Comparison of ENCODE assay signal across 2 cellular contexts in genomic region chr18:79460445-79461300, GRCh38.
TF ChIP-seq lines count a peak whose summit lies in the region.

No MANE protein-coding gene starts in this region.

TF ChIP-seq in SK-N-SH treated with all-trans-retinoic acid at 6 μM for 48 hours, 23 proteins besides CTCF, POLR2A, EP300 and RAD21 (continued from another document):
- TF ChIP-seq, protein P1, sequence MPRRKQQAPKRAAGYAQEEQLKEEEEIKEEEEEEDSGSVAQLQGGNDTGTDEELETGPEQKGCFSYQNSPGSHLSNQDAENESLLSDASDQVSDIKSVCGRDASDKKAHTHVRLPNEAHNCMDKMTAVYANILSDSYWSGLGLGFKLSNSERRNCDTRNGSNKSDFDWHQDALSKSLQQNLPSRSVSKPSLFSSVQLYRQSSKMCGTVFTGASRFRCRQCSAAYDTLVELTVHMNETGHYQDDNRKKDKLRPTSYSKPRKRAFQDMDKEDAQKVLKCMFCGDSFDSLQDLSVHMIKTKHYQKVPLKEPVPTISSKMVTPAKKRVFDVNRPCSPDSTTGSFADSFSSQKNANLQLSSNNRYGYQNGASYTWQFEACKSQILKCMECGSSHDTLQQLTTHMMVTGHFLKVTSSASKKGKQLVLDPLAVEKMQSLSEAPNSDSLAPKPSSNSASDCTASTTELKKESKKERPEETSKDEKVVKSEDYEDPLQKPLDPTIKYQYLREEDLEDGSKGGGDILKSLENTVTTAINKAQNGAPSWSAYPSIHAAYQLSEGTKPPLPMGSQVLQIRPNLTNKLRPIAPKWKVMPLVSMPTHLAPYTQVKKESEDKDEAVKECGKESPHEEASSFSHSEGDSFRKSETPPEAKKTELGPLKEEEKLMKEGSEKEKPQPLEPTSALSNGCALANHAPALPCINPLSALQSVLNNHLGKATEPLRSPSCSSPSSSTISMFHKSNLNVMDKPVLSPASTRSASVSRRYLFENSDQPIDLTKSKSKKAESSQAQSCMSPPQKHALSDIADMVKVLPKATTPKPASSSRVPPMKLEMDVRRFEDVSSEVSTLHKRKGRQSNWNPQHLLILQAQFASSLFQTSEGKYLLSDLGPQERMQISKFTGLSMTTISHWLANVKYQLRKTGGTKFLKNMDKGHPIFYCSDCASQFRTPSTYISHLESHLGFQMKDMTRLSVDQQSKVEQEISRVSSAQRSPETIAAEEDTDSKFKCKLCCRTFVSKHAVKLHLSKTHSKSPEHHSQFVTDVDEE (CRISPR knock-in tag; IDR thresholded peaks at IDR 0.05), result no peak
- TF ChIP-seq CSDC2 (CRISPR knock-in tag; IDR thresholded peaks at IDR 0.05), result no peak
- no peak for TF ChIP-seq ZC3H10 (CRISPR knock-in tag; IDR thresholded peaks at IDR 0.05)
- TF ChIP-seq RARB (CRISPR knock-in tag; IDR thresholded peaks at IDR 0.05), result no peak
- no peak for TF ChIP-seq PATZ1 (CRISPR knock-in tag; IDR thresholded peaks at IDR 0.05; ENCODE audit: borderline replicate concordance)
- no peak for TF ChIP-seq PPARA (CRISPR knock-in tag; IDR thresholded peaks at IDR 0.05; ENCODE audit: borderline replicate concordance)
- TF ChIP-seq ZFP3 (CRISPR knock-in tag; IDR thresholded peaks at IDR 0.05), result no peak
- TF ChIP-seq ISL1 (CRISPR knock-in tag; IDR thresholded peaks at IDR 0.05), result no peak
- TF ChIP-seq ZNF565 (CRISPR knock-in tag; conservative IDR thresholded peaks at IDR 0.05; ENCODE audit: low read depth), result no peak
- no peak for TF ChIP-seq GLIS3 (CRISPR knock-in tag; IDR thresholded peaks at IDR 0.05)
- TF ChIP-seq OSR1 (CRISPR knock-in tag; IDR thresholded peaks at IDR 0.05), result no peak

TF ChIP-seq in HepG2, 621 proteins besides CTCF, POLR2A, EP300 and RAD21 (continued from another document):
- TF ChIP-seq, protein P2, sequence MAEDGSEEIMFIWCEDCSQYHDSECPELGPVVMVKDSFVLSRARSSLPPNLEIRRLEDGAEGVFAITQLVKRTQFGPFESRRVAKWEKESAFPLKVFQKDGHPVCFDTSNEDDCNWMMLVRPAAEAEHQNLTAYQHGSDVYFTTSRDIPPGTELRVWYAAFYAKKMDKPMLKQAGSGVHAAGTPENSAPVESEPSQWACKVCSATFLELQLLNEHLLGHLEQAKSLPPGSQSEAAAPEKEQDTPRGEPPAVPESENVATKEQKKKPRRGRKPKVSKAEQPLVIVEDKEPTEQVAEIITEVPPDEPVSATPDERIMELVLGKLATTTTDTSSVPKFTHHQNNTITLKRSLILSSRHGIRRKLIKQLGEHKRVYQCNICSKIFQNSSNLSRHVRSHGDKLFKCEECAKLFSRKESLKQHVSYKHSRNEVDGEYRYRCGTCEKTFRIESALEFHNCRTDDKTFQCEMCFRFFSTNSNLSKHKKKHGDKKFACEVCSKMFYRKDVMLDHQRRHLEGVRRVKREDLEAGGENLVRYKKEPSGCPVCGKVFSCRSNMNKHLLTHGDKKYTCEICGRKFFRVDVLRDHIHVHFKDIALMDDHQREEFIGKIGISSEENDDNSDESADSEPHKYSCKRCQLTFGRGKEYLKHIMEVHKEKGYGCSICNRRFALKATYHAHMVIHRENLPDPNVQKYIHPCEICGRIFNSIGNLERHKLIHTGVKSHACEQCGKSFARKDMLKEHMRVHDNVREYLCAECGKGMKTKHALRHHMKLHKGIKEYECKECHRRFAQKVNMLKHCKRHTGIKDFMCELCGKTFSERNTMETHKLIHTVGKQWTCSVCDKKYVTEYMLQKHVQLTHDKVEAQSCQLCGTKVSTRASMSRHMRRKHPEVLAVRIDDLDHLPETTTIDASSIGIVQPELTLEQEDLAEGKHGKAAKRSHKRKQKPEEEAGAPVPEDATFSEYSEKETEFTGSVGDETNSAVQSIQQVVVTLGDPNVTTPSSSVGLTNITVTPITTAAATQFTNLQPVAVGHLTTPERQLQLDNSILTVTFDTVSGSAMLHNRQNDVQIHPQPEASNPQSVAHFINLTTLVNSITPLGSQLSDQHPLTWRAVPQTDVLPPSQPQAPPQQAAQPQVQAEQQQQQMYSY (CRISPR knock-in tag; IDR thresholded peaks at IDR 0.05), result no peak
- TF ChIP-seq SALL1 (CRISPR knock-in tag; IDR thresholded peaks at IDR 0.05) (no peak), JDP2 (CRISPR knock-in tag; IDR thresholded peaks at IDR 0.05; ENCODE audit: borderline replicate concordance) (no peak), SMAD9 (CRISPR knock-in tag; IDR thresholded peaks at IDR 0.05) (no peak), MAX (IDR thresholded peaks at IDR 0.05) (no peak), MXI1 (IDR thresholded peaks at IDR 0.05; ENCODE audit: borderline replicate concordance, low read depth, low read length) (no peak), ZNF124 (CRISPR knock-in tag; IDR thresholded peaks at IDR 0.05) (no peak)
